In genomic region chr10:102727037-102727818, GRCh38 we compare ENCODE assay signal across 22 cellular contexts. TPM values are rescaled to one million over a fixed set of nuclear protein-coding genes. Genes with fewer than 3 reads are reported as not detected.
DNase-seq lines count a peak whose midpoint lies in the region; ATAC-seq and TF ChIP-seq lines count a peak whose summit lies in the region.
"Had no signal": no experiment of that assay in that cellular context is flagged by ENCODE, and none has a peak within 500 bp of the region (broad histone marks: within the 10 kb centered on the region; RNA-seq: fewer than 3 reads in every experiment).

No MANE protein-coding gene starts in this region.

- peaks cover 12% of the 10 kb centered on the region for H3K9me3 Mint-ChIP-seq in nephron progenitor cell
- no peaks in the 10 kb centered on the region for H3K9me3 Mint-ChIP-seq in effector memory CD8-positive, alpha-beta T cell
- H3K9me3 Mint-ChIP-seq: IgD-negative memory B cell had no signal

- H3K27ac Mint-ChIP-seq in nephron progenitor cell: peak overlapping the region; percentile 91
- H3K27ac Mint-ChIP-seq in effector memory CD8-positive, alpha-beta T cell: peak overlapping the region in 1 of 2 donors; percentile 67
- H3K27ac Mint-ChIP-seq: activated B cell treated with CpG ODN at 0.5 μM for 24 hours, IgD-negative memory B cell had no signal

- H3K4me1 Mint-ChIP-seq in nephron progenitor cell: peaks cover 25% of the 10 kb centered on the region
- peaks cover 8 to 9% of the 10 kb centered on the region in 2 donors for H3K4me1 Mint-ChIP-seq in effector memory CD8-positive, alpha-beta T cell (ENCODE audit: low read depth in 2 of 2)
- H3K4me1 Mint-ChIP-seq: activated B cell treated with CpG ODN at 0.5 μM for 24 hours had no signal

- no peak for TF ChIP-seq CTCF in nephron progenitor cell (IDR thresholded peaks at IDR 0.05)

- ATAC-seq in GM19455 (IDR thresholded peaks at IDR 0.05; ENCODE audit: unreplicated experiment): no peak
- no peak for ATAC-seq in effector memory CD8-positive, alpha-beta T cell (replicated peaks)

- H3K4me3 Mint-ChIP-seq in nephron progenitor cell: no peak overlapping the region
- no peak overlapping the region for H3K4me3 Mint-ChIP-seq in effector memory CD8-positive, alpha-beta T cell
- H3K4me3 Mint-ChIP-seq: activated B cell treated with CpG ODN at 0.5 μM for 24 hours; CD4-positive, alpha-beta memory T cell; IgD-negative memory B cell had no signal

- H3K36me3 Mint-ChIP-seq in nephron progenitor cell (ENCODE audit: low read depth): peaks cover 54% of the 10 kb centered on the region
- H3K36me3 Mint-ChIP-seq in effector memory CD8-positive, alpha-beta T cell (ENCODE audit: insufficient read depth): peaks cover 13% of the 10 kb centered on the region
- H3K36me3 Mint-ChIP-seq: IgD-negative memory B cell had no signal

- no peaks in the 10 kb centered on the region for H3K27me3 Mint-ChIP-seq in nephron progenitor cell (ENCODE audit: low read depth, poor library complexity)
- H3K27me3 Mint-ChIP-seq in effector memory CD8-positive, alpha-beta T cell: no peaks in the 10 kb centered on the region
- H3K27me3 Mint-ChIP-seq: activated B cell treated with CpG ODN at 0.5 μM for 24 hours; CD4-positive, alpha-beta memory T cell; IgD-negative memory B cell had no signal

- DNase-seq in Ammon's horn (ENCODE audit: low spot score) (peak; percentile 31), EL (peak; percentile 36), dermis blood vessel endothelial cell (peak; percentile 49), nephron progenitor cell (no peak)
- no peak for DNase-seq in stimulated activated CD4-positive, alpha-beta T cell treated with anti-CD3 and anti-CD28 coated beads, Interleukin-4, amount 100 ng/mL, for 24 hours
- no peak for DNase-seq in effector memory CD8-positive, alpha-beta T cell
- DNase-seq: activated B cell treated with CpG ODN at 0.5 μM for 24 hours; activated CD4-positive, alpha-beta T cell treated with anti-CD3 and anti-CD28 coated beads, Interleukin-2, amount 50 U/mL, for 48 hours; activated T-cell treated with anti-CD3 and anti-CD28 coated beads for 4 hours; CD4-positive, alpha-beta memory T cell; cortex of kidney; mesendoderm; NCI-H1092 treated with DMSO at 0.1 percent for 48 hours; NCI-H2029 treated with DMSO at 0.1 percent for 48 hours; SHP77; stimulated activated CD4-positive, alpha-beta T cell treated with anti-CD3 and anti-CD28 coated beads, Interleukin-12 subunit alpha, Interleukin-12 subunit beta, amount 100 ng/mL, for 4 hours; stimulated activated CD4-positive, alpha-beta T cell treated with anti-CD3 and anti-CD28 coated beads, Interleukin-4, amount 100 ng/mL, for 4 hours; stimulated activated naive CD4-positive, alpha-beta T cell treated with Interleukin-2 at 50 U/mL for 16 hours; T1000; thyroid gland had no signal

RNA-seq across cellular contexts. Expression of gene SFXN2, which starts 12.8 kb away (rescaled TPM):
- total RNA-seq in dermis blood vessel endothelial cell: 7.1 and 13.7 TPM in 2 replicates

RNA-seq across cellular contexts. Expression of gene ARL3, which starts 13.0 kb away (rescaled TPM):
- 3.6 and 4.6 TPM in 2 replicates for total RNA-seq in dermis blood vessel endothelial cell

RNA-seq across cellular contexts. Expression of gene WBP1L, which starts 16.5 kb away (rescaled TPM):
- total RNA-seq in dermis blood vessel endothelial cell: 73.9 and 103 TPM in 2 replicates

Comparison
In these comparisons a context has a peak if more than half of its experiments do, and no peak if none do; other contexts are left out.
1. DNase-seq: peak in Ammon's horn (single experiment), EL (single experiment) and dermis blood vessel endothelial cell (single experiment); none in nephron progenitor cell (single experiment), stimulated activated CD4-positive, alpha-beta T cell treated with anti-CD3 and anti-CD28 coated beads, Interleukin-4, amount 100 ng/mL, for 24 hours (single experiment) and effector memory CD8-positive, alpha-beta T cell (0 of 3).